8 cellular contexts compared by ENCODE assay signal in the genomic region with DNA sequence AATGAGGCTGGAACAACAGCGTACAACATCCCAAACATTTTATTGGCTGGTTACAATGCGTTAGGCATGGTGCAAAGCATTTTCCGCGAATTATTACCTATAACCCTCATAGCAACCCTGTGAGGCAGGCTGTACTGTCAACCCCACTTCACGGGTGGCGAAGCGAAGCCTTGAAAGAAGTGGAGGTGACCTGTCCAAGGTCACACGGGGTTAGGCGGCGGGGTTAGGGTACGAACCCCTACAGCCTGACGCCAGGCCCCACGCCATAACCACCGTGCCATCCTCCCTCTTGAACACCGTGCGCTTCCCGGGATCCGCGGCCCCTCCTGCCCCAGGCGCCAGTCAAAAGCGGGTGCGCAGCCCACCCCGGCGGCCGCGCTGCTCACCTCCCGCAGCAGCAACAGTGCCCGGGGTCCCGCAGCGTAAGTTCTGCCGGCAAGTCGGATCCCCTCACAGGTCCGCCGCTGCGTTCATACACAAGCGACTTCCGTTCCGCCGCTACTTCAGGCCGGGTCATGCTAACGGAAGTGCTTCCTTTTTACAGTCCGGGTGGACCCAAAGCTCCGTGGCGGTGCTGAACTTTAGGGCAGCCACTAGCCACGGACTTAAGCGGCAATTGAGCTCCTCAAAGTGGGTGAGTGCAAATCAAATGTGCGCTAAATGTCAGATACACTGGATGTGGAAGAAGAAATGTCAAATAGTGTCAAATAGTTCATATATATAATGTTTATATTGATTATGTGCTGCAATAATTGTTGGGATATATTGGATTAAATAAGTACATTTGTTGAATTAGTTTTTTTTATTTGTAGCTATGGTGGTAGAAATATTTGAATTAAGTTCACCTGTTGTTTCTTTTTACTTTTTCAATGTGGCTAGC. TPM values are rescaled to one million over a fixed set of nuclear protein-coding genes. Genes with fewer than 3 reads are reported as not detected.
A peak's percentile ranks its signal among the peaks of the same experiment; 100 is the strongest.
DNase-seq lines count a peak whose midpoint lies in the region; ATAC-seq and TF ChIP-seq lines count a peak whose summit lies in the region.

A gene with protein sequence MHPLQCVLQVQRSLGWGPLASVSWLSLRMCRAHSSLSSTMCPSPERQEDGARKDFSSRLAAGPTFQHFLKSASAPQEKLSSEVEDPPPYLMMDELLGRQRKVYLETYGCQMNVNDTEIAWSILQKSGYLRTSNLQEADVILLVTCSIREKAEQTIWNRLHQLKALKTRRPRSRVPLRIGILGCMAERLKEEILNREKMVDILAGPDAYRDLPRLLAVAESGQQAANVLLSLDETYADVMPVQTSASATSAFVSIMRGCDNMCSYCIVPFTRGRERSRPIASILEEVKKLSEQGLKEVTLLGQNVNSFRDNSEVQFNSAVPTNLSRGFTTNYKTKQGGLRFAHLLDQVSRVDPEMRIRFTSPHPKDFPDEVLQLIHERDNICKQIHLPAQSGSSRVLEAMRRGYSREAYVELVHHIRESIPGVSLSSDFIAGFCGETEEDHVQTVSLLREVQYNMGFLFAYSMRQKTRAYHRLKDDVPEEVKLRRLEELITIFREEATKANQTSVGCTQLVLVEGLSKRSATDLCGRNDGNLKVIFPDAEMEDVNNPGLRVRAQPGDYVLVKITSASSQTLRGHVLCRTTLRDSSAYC (minus strand): TSS at position 478 of the 880 bp plus-strand sequence. CDS start 4,455 bp downstream, outside the sequence.

- no peaks in the 10 kb centered on the region for H3K9me3 ChIP-seq in adipocyte (ENCODE audit: control insufficient read depth, low read length)
- H3K9me3 ChIP-seq in heart right ventricle = no peaks in the 10 kb centered on the region
- no peaks in the 10 kb centered on the region for H3K9me3 ChIP-seq in tibial nerve

- DNase-seq in GM06990 (ENCODE audit: extremely low read depth, insufficient read length) = peak; percentile 82
- DNase-seq in NCI-H1436 treated with DMSO at 0.1 percent for 48 hours (lab: John Stamatoyannopoulos, UW) = peak; percentile 29
- peak; percentile 70 to 88 (median 80) for DNase-seq in T-cell
- DNase-seq in adipocyte (ENCODE audit: low read depth) = peak; percentile 96
- peak; percentile 80 to 88 for DNase-seq in heart right ventricle
- DNase-seq in pons (ENCODE audit: low spot score) = peak; percentile 76
- peak; percentile 72 to 84 for DNase-seq in tibial nerve (ENCODE audit: low spot score in 2 of 2)

- H3K27ac ChIP-seq in heart right ventricle = peak within 1 kb of the TSS in 9 of 10 donors; percentile 50 to 85 (median 75)
- H3K27ac ChIP-seq in tibial nerve = peak within 1 kb of the TSS; percentile 32 to 83 (median 76)

- peak within 1 kb of the TSS; percentile 92 to 94 for H3K27ac Mint-ChIP-seq in T-cell

- POLR2A ChIA-PET in T-cell (lab: Charles Lee) = interaction anchor here in 1 of 2 donors (0.6 kb wide), 2 partner anchors 42 to 592 kb away, joined by 3 to 5 read pairs; no protein-coding TSS in a partner anchor

- peak within 1 kb of the TSS; percentile 96 for H3K9ac ChIP-seq in adipocyte (ENCODE audit: low read length)

- CTCF ChIA-PET in T-cell (lab: Charles Lee) = interaction anchor here in 1 of 2 donors (0.6 to 1.7 kb wide), 6 partner anchors 9 to 267 kb away, joined by 3 to 10 read pairs (median 4); a partner anchor contains a TSS

- intact Hi-C loops in heart right ventricle (cut with DNase I) = loop anchor here in 1 of 10 donors (5.0 kb wide), 1 partner anchor 41 kb away; a partner anchor contains a TSS

- peak in 1 of 2 donors; percentile 38 for TF ChIP-seq POLR2A in tibial nerve (IDR thresholded peaks at IDR 0.05)

- H3K36me3 ChIP-seq in GM06990 (ENCODE audit: control insufficient read depth, insufficient read depth, low read length) = no peaks in the 10 kb centered on the region; the same call in 1 of the 2 replicates
- H3K36me3 ChIP-seq in adipocyte (ENCODE audit: control insufficient read depth, insufficient read depth, low read length, severe bottlenecking) = peaks cover 8% of the 10 kb centered on the region
- peaks cover 0 to 35% (median 7%) of the 10 kb centered on the region in 9 donors for H3K36me3 ChIP-seq in heart right ventricle
- H3K36me3 ChIP-seq in tibial nerve = peaks cover 0 to 13% (median 0%) of the 10 kb centered on the region in 3 donors

- no peaks in the 10 kb centered on the region for H3K9me3 Mint-ChIP-seq in T-cell

- TF ChIP-seq CTCF in GM06990 (IDR thresholded peaks at IDR 0.05; ENCODE audit: insufficient read depth, low read length, poor library complexity, severe bottlenecking) (no peak), heart right ventricle (IDR thresholded peaks at IDR 0.05) (no peak), tibial nerve (IDR thresholded peaks at IDR 0.05) (no peak)

- ATAC-seq in HG02678 (IDR thresholded peaks at IDR 0.05; ENCODE audit: unreplicated experiment) = peak; percentile 90
- ATAC-seq in T-cell (replicated peaks in 1 of 4) = peak; percentile 93 to 98 (median 96)
- ATAC-seq in heart right ventricle = peak; percentile 91 to 98 (median 96)

- H3K27me3 ChIP-seq in GM06990 (replicated peaks; ENCODE audit: control insufficient read depth, insufficient read depth, low read length) (no peaks in the 10 kb centered on the region), adipocyte (replicated peaks; ENCODE audit: control insufficient read depth, insufficient read depth, low read length) (no peaks in the 10 kb centered on the region), heart right ventricle (no peaks in the 10 kb centered on the region), tibial nerve (no peaks in the 10 kb centered on the region)

- H3K4me1 ChIP-seq in adipocyte (ENCODE audit: control insufficient read depth, insufficient read depth, low read length) = peaks cover 25% of the 10 kb centered on the region
- peaks cover 13 to 31% (median 24%) of the 10 kb centered on the region in 9 donors for H3K4me1 ChIP-seq in heart right ventricle
- peaks cover 0 to 53% (median 26%) of the 10 kb centered on the region in 4 donors for H3K4me1 ChIP-seq in tibial nerve

- peaks cover 60 to 70% (median 63%) of the 10 kb centered on the region in 3 donors for H3K4me1 Mint-ChIP-seq in T-cell

- H3K4me3 Mint-ChIP-seq in T-cell = peak within 1 kb of the TSS; percentile 92 to 98 (median 93)

- TF ChIP-seq EP300 in tibial nerve (IDR thresholded peaks at IDR 0.05) = peak; percentile 25 to 90

- peaks cover 3% of the 10 kb centered on the region for H3K36me3 Mint-ChIP-seq in T-cell

- H3K27me3 Mint-ChIP-seq in T-cell = no peaks in the 10 kb centered on the region

- WGBS in heart right ventricle, 2 donors = 0% methylated on average over 47 of the region's 47 CpGs
- 0% methylated on average over 45 to 47 of the region's 47 CpGs for WGBS in tibial nerve, 2 donors

- peak within 1 kb of the TSS; percentile 74 for H3K4me3 ChIP-seq in GM06990 (replicated peaks; ENCODE audit: low read depth, low read length)
- peak within 1 kb of the TSS; percentile 96 for H3K4me3 ChIP-seq in adipocyte (ENCODE audit: low read length)
- peak within 1 kb of the TSS; percentile 72 to 99 (median 92) for H3K4me3 ChIP-seq in heart right ventricle
- H3K4me3 ChIP-seq in tibial nerve = peak within 1 kb of the TSS; percentile 85 to 97 (median 93)

RNA-seq across cellular contexts. Expression of the gene that starts here (rescaled TPM):
- 10 to 100 TPM; 42.1 to 54.3 (median 49.1) TPM for total RNA-seq in T-cell
- total RNA-seq in heart right ventricle = 10 to 100 TPM; 16.9 to 27.4 (median 21.7) TPM
- polyA plus RNA-seq in heart right ventricle = 10 to 100 TPM; 33.6 to 42.6 TPM
- total RNA-seq in tibial nerve = 10 to 100 TPM; 29.5 to 36.7 (median 32.7) TPM

Comparison
In these comparisons a context has a peak if more than half of its experiments do, and no peak if none do; other contexts are left out.
1. Peak in every context shown above with its lines: DNase-seq, ATAC-seq, H3K4me3 ChIP-seq and H3K27ac ChIP-seq.
2. DNase-seq: peak in every context shown above with its lines; median percentile 96 in adipocyte; 84 in heart right ventricle; 82 in GM06990; 80 in T-cell; 78 in tibial nerve; 76 in pons; 29 in NCI-H1436 treated with DMSO at 0.1 percent for 48 hours.